Comparison of ENCODE assay signal across 15 cellular contexts in the genomic region with DNA sequence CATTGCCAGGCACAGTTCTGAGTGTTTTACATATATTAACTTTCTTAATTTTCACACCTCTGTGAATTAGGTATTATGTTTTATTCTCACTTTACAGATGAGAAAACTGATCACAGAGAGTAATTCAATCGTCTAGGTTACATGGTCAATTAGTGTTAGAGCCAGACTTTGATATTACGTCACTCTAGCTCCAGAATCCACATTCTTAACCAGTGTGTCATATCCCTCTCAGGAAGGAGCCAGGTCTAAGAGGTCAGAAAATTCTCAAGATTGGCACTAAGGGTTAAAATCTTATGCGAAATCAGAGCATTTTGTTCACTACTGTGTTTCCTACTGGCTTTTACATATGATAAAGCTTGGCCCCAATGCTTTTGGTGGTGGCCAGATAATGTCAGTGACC. TPM values are rescaled to one million over a fixed set of nuclear protein-coding genes. Genes with fewer than 3 reads are reported as not detected.
DNase-seq lines count a peak whose midpoint lies in the region; ATAC-seq and TF ChIP-seq lines count a peak whose summit lies in the region.
"Had no signal": no experiment of that assay in that cellular context is flagged by ENCODE, and none has a peak within 500 bp of the region (broad histone marks: within the 10 kb centered on the region; RNA-seq: fewer than 3 reads in every experiment).

No MANE protein-coding gene starts in this region.

- H3K36me3 ChIP-seq in mammary epithelial cell (ENCODE audit: insufficient read depth, low read length) = no peaks in the 10 kb centered on the region
- H3K36me3 ChIP-seq: right atrium auricular region, uterus had no signal

- no peak for ATAC-seq in activated naive CD8-positive, alpha-beta T cell treated with anti-CD3 and anti-CD28 coated beads, Interleukin-2, amount 50 U/mL, for 24 hours

- TF ChIP-seq CTCF in AG10803 (conservative IDR thresholded peaks at IDR 0.05; ENCODE audit: low read length) (no peak), mammary epithelial cell (conservative IDR thresholded peaks at IDR 0.05 in 1 of 2, IDR thresholded peaks at IDR 0.05 in 1 of 2; ENCODE audit: extremely low read depth in 1 of 2, insufficient read depth in 1 of 2, low read depth in 1 of 2, low read length in 2 of 2) (no peak)

- CTCF ChIA-PET in mammary epithelial cell (lab: Charles Lee; ENCODE audit: low non-redundant PET) = no interaction called here

- H3K9ac ChIP-seq in mammary epithelial cell (ENCODE audit: insufficient read depth, low read length) = no peak overlapping the region

- WGBS in mammary epithelial cell (ENCODE audit: low coverage, missing lambda C conversion rate) = 6% methylated on average over 3 of the region's 3 CpGs

- peaks cover 27% of the 10 kb centered on the region for H3K4me1 ChIP-seq in mammary epithelial cell (ENCODE audit: insufficient read depth, low read length)
- H3K4me1 ChIP-seq: uterus had no signal

- H4K20me1 ChIP-seq in mammary epithelial cell (ENCODE audit: insufficient read depth, low read length) = no peaks in the 10 kb centered on the region

- H3K27me3 Mint-ChIP-seq in activated naive CD8-positive, alpha-beta T cell treated with anti-CD3 and anti-CD28 coated beads, Interleukin-2, amount 50 U/mL, for 24 hours = peaks cover 9% of the 10 kb centered on the region

- H3K27me3 ChIP-seq in mammary epithelial cell (ENCODE audit: insufficient read depth, low read length) = no peaks in the 10 kb centered on the region
- H3K27me3 ChIP-seq: right atrium auricular region, uterus had no signal

- no peaks in the 10 kb centered on the region for H3K9me3 ChIP-seq in mammary epithelial cell (replicated peaks; ENCODE audit: insufficient read depth, low read length)
- H3K9me3 ChIP-seq: right atrium auricular region, uterus had no signal

- dilution Hi-C loops in mammary epithelial cell (cut with HindIII; ENCODE audit: low sequenced_read_pairs) = no loop called here

- H3K79me2 ChIP-seq in mammary epithelial cell (ENCODE audit: insufficient read depth, low read length) = no peaks in the 10 kb centered on the region

- H3K27ac ChIP-seq in mammary epithelial cell (ENCODE audit: insufficient read depth, low read depth, low read length) = no peak overlapping the region
- H3K27ac ChIP-seq: right atrium auricular region, uterus had no signal

- H3K9me3 Mint-ChIP-seq in activated naive CD8-positive, alpha-beta T cell treated with anti-CD3 and anti-CD28 coated beads, Interleukin-2, amount 50 U/mL, for 24 hours = no peaks in the 10 kb centered on the region
- H3K9me3 Mint-ChIP-seq: central memory CD8-positive, alpha-beta T cell had no signal

- no peaks in the 10 kb centered on the region for H3K4me1 Mint-ChIP-seq in activated naive CD8-positive, alpha-beta T cell treated with anti-CD3 and anti-CD28 coated beads, Interleukin-2, amount 50 U/mL, for 24 hours
- H3K4me1 Mint-ChIP-seq: central memory CD8-positive, alpha-beta T cell had no signal

- H3K4me2 ChIP-seq in mammary epithelial cell (ENCODE audit: insufficient read depth, low read depth, low read length) = peak overlapping the region; percentile 39

- in situ Hi-C loops in mammary epithelial cell (cut with MboI; ENCODE audit: low sequenced_read_pairs in 2 of 2) = no loop called here

- no peak overlapping the region for H3K4me3 Mint-ChIP-seq in activated naive CD8-positive, alpha-beta T cell treated with anti-CD3 and anti-CD28 coated beads, Interleukin-2, amount 50 U/mL, for 24 hours
- H3K4me3 Mint-ChIP-seq: central memory CD8-positive, alpha-beta T cell had no signal

- no peak overlapping the region for H2AFZ ChIP-seq in mammary epithelial cell (ENCODE audit: low read depth, low read length)

- DNase-seq in AG10803 (ENCODE audit: low read depth) (peak; percentile 43), LHCN-M2 (ENCODE audit: low read depth) (peak; percentile 63), mammary epithelial cell (peak; percentile 62), kidney glomerular epithelial cell (lab: John Stamatoyannopoulos, UW) (peak; percentile 69), NCI-H187 (lab: John Stamatoyannopoulos, UW) (no peak), AML-193 (lab: John Stamatoyannopoulos, UW) (no peak), NCI-H510A treated with DMSO at 0.1 percent for 48 hours (lab: John Stamatoyannopoulos, UW) (no peak)
- DNase-seq in activated naive CD8-positive, alpha-beta T cell treated with anti-CD3 and anti-CD28 coated beads, Interleukin-2, amount 50 U/mL, for 24 hours = no peak
- DNase-seq: activated CD8-positive, alpha-beta memory T cell treated with anti-CD3 and anti-CD28 coated beads for 24 hours; NCI-H146; SIG-M5; stimulated activated CD4-positive, alpha-beta T cell treated with anti-CD3 and anti-CD28 coated beads, Interleukin-2, amount 100 ng/mL, for 48 hours; uterus had no signal

- intact Hi-C loops in mammary epithelial cell (cut with micrococcal nuclease) = no loop called here

- no TSS peak for BruUV-seq in mammary epithelial cell (replicated peaks; lab: Mats Ljungman, UMichigan)

- H3K36me3 Mint-ChIP-seq in activated naive CD8-positive, alpha-beta T cell treated with anti-CD3 and anti-CD28 coated beads, Interleukin-2, amount 50 U/mL, for 24 hours (ENCODE audit: low read depth) = no peaks in the 10 kb centered on the region

- H3K27ac Mint-ChIP-seq in activated naive CD8-positive, alpha-beta T cell treated with anti-CD3 and anti-CD28 coated beads, Interleukin-2, amount 50 U/mL, for 24 hours = no peak overlapping the region

- H3K4me3 ChIP-seq in AG10803 (ENCODE audit: low read length) (no peak overlapping the region), mammary epithelial cell (replicated peaks in 1 of 3; ENCODE audit: insufficient read depth in 1 of 3, low read depth in 2 of 3, low read length in 3 of 3) (no peak overlapping the region)
- H3K4me3 ChIP-seq: right atrium auricular region, uterus had no signal

RNA-seq across cellular contexts. Expression of gene DMP1, which starts 7.4 kb away (rescaled TPM):
- total RNA-seq in LHCN-M2 (2014; rRNA removed) (not detected in 2 replicates), mammary epithelial cell (not detected)
- not detected for polyA plus RNA-seq in LHCN-M2 (2012)
- polyA plus RNA-seq in mammary epithelial cell = not detected
- not detected for polyA minus RNA-seq in mammary epithelial cell
- total RNA-seq: right atrium auricular region, uterus had no signal

RNA-seq across cellular contexts. Expression of gene DSPP, which starts 49.2 kb away (rescaled TPM):
- not detected in 2 replicates for total RNA-seq in LHCN-M2 (2014; rRNA removed)
- polyA plus RNA-seq in LHCN-M2 (2012) = not detected
- not detected for total RNA-seq in mammary epithelial cell
- not detected for polyA plus RNA-seq in mammary epithelial cell
- not detected for polyA minus RNA-seq in mammary epithelial cell
- total RNA-seq: right atrium auricular region, uterus had no signal

Comparison
In these comparisons a context has a peak if more than half of its experiments do, and no peak if none do; other contexts are left out.
1. DNase-seq: peak in AG10803 (single experiment), LHCN-M2 (single experiment), mammary epithelial cell (single experiment) and kidney glomerular epithelial cell (single experiment); none in NCI-H187 (0 of 2), AML-193 (0 of 2), activated naive CD8-positive, alpha-beta T cell treated with anti-CD3 and anti-CD28 coated beads, Interleukin-2, amount 50 U/mL, for 24 hours (single experiment) and NCI-H510A treated with DMSO at 0.1 percent for 48 hours (single experiment).